ENCODE assay signal across 1 cellular context in the genomic region with DNA sequence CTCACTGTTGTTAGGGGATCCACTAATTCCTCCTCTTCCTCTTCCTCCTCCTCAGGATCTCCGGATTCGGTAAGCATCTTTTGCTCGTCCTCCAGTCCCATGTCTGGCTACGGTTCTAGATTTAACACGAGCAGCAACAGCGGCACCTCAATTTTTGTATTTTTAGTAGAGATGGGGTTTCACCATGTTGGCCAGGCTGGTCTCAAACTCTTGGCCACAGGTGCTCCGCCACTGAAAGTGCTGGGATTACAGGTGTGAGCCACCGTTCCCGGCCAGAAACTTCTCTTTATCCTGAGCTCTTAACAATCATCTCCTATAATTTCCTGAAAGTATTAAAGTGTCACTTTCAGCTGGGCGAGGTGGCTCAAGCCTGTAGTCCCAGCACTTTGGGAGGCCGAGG. TPM values are rescaled to one million over a fixed set of nuclear protein-coding genes. Genes with fewer than 3 reads are reported as not detected.
"Had no signal": no experiment of that assay in that cellular context is flagged by ENCODE, and none has a peak within 500 bp of the region (broad histone marks: within the 10 kb centered on the region; RNA-seq: fewer than 3 reads in every experiment).

TSS of gene UQCRHL (minus strand) at position 101 of the 400 bp plus-strand sequence. CDS start at position 101, 0 bp downstream.

RNA-seq across cellular contexts. Expression of gene UQCRHL, which starts in this region (rescaled TPM):
- total RNA-seq: ascending aorta had no signal
